Comparison of ENCODE assay signal across 8 cellular contexts in genomic region chr17:29565643-29566472, GRCh38. TPM values are rescaled to one million over a fixed set of nuclear protein-coding genes. Genes with fewer than 3 reads are reported as not detected.
DNase-seq lines count a peak whose midpoint lies in the region; ATAC-seq and TF ChIP-seq lines count a peak whose summit lies in the region.

No MANE protein-coding gene starts in this region.

- ATAC-seq in activated CD4-positive, alpha-beta T cell treated with anti-CD3 and anti-CD28 coated beads for 36 hours: peak; percentile 12
- peak; percentile 13 to 31 for ATAC-seq in naive thymus-derived CD8-positive, alpha-beta T cell

- peaks cover 18% of the 10 kb centered on the region for H3K36me3 Mint-ChIP-seq in activated CD4-positive, alpha-beta T cell treated with anti-CD3 and anti-CD28 coated beads for 36 hours (ENCODE audit: low read depth)
- H3K36me3 Mint-ChIP-seq in naive thymus-derived CD8-positive, alpha-beta T cell: no peaks in the 10 kb centered on the region

- DNase-seq in activated CD4-positive, alpha-beta T cell treated with anti-CD3 and anti-CD28 coated beads for 36 hours: peak; percentile 80
- no peak for DNase-seq in activated CD4-positive, alpha-beta T cell treated with anti-CD3 and anti-CD28 coated beads for 1 hour
- DNase-seq in NCI-H2029 treated with DMSO at 0.1 percent for 48 hours (lab: John Stamatoyannopoulos, UW): peak; percentile 54
- DNase-seq in activated CD4-positive, alpha-beta T cell treated with anti-CD3 and anti-CD28 coated beads, Interleukin-2, amount 50 U/mL, for 1 hour: peak; percentile 57
- peak; percentile 49 for DNase-seq in epithelial cell of esophagus (ENCODE audit: low read depth)
- DNase-seq in naive thymus-derived CD8-positive, alpha-beta T cell: peak in 7 of 10 donors; percentile 31 to 52 (median 46)
- peak; percentile 54 for DNase-seq in ureter (ENCODE audit: low spot score)
- DNase-seq in occipital lobe (lab: John Stamatoyannopoulos, UW): no peak

- intact Hi-C loops in activated CD4-positive, alpha-beta T cell treated with anti-CD3 and anti-CD28 coated beads for 36 hours (cut with DNase I, micrococcal nuclease): loop anchor here (2.0 to 10.0 kb wide), 8 partner anchors 175 to 904 kb away; partner anchors contain the start of genes NEK8 (in 1 of the 2), NUFIP2 (in 1 of the 2), SDF2 (in 1 of the 2) and SUPT6H (in 1 of the 2)

- H3K4me1 Mint-ChIP-seq in activated CD4-positive, alpha-beta T cell treated with anti-CD3 and anti-CD28 coated beads for 36 hours: peaks cover 25% of the 10 kb centered on the region
- H3K4me1 Mint-ChIP-seq in naive thymus-derived CD8-positive, alpha-beta T cell: peaks cover 24 to 56% (median 46%) of the 10 kb centered on the region in 4 donors

- POLR2A ChIA-PET in activated CD4-positive, alpha-beta T cell treated with anti-CD3 and anti-CD28 coated beads for 36 hours (lab: Charles Lee): interaction anchor here (1.0 to 2.8 kb wide), 3 partner anchors 25 to 50 kb away, joined by 3 to 11 read pairs (median 3); no protein-coding TSS in a partner anchor
- POLR2A ChIA-PET in naive thymus-derived CD8-positive, alpha-beta T cell (lab: Charles Lee): interaction anchor here (1.3 to 7.2 kb wide), 6 partner anchors 9 to 365 kb away, joined by 3 to 70 read pairs (median 16); partner anchors contain the start of genes ANKRD13B and SSH2

- H3K4me3 ChIP-seq in epithelial cell of esophagus (ENCODE audit: low read length): peak overlapping the region; percentile 41

- CTCF ChIA-PET in activated CD4-positive, alpha-beta T cell treated with anti-CD3 and anti-CD28 coated beads for 36 hours (lab: Charles Lee): interaction anchor here (0.5 to 13.5 kb wide), 8 partner anchors 27 to 1329 kb away, joined by 3 to 93 read pairs (median 4); partner anchors contain the start of gene ANKRD13B

- no peak for TF ChIP-seq CTCF in epithelial cell of esophagus (IDR thresholded peaks at IDR 0.05; ENCODE audit: insufficient read depth, low read depth, low read length, missing control alignments)

- H3K27me3 Mint-ChIP-seq in activated CD4-positive, alpha-beta T cell treated with anti-CD3 and anti-CD28 coated beads for 36 hours: no peaks in the 10 kb centered on the region
- H3K27me3 Mint-ChIP-seq in naive thymus-derived CD8-positive, alpha-beta T cell: no peaks in the 10 kb centered on the region

- H3K27ac Mint-ChIP-seq in activated CD4-positive, alpha-beta T cell treated with anti-CD3 and anti-CD28 coated beads for 36 hours: peak overlapping the region; percentile 87
- H3K27ac Mint-ChIP-seq in naive thymus-derived CD8-positive, alpha-beta T cell: peak overlapping the region; percentile 72 to 90 (median 81)

- no peaks in the 10 kb centered on the region for H3K9me3 Mint-ChIP-seq in activated CD4-positive, alpha-beta T cell treated with anti-CD3 and anti-CD28 coated beads for 36 hours (ENCODE audit: low read depth)
- no peaks in the 10 kb centered on the region for H3K9me3 Mint-ChIP-seq in naive thymus-derived CD8-positive, alpha-beta T cell

- H3K4me3 Mint-ChIP-seq in activated CD4-positive, alpha-beta T cell treated with anti-CD3 and anti-CD28 coated beads for 36 hours: peak overlapping the region; percentile 97
- peak overlapping the region; percentile 78 to 93 (median 90) for H3K4me3 Mint-ChIP-seq in naive thymus-derived CD8-positive, alpha-beta T cell

RNA-seq across cellular contexts. Expression of gene ABHD15, which starts 1.0 kb away (rescaled TPM):
- 1 to 10 TPM; 7.2 to 8.6 TPM for total RNA-seq in activated CD4-positive, alpha-beta T cell treated with anti-CD3 and anti-CD28 coated beads for 36 hours
- 10 to 100 TPM; 13.4 to 13.8 TPM for total RNA-seq in naive thymus-derived CD8-positive, alpha-beta T cell
- 1 to 10 TPM; 4.2 to 8.9 (median 7.1) TPM for polyA plus RNA-seq in naive thymus-derived CD8-positive, alpha-beta T cell
- 7.8 TPM for total RNA-seq in ureter
- 0.78 TPM for total RNA-seq in occipital lobe

RNA-seq across cellular contexts. Expression of gene TP53I13, which starts 2.6 kb away (rescaled TPM):
- total RNA-seq in activated CD4-positive, alpha-beta T cell treated with anti-CD3 and anti-CD28 coated beads for 36 hours: 10 to 100 TPM; 37.7 to 41.5 TPM
- 10 to 100 TPM; 79.3 to 89.5 TPM for total RNA-seq in naive thymus-derived CD8-positive, alpha-beta T cell
- 10 to 100 TPM; 22.7 to 26.8 (median 25.5) TPM for polyA plus RNA-seq in naive thymus-derived CD8-positive, alpha-beta T cell
- 44.6 TPM for total RNA-seq in ureter
- total RNA-seq in occipital lobe: 6.9 TPM

RNA-seq across cellular contexts. Expression of gene GIT1, which starts 23.6 kb away (rescaled TPM):
- total RNA-seq in activated CD4-positive, alpha-beta T cell treated with anti-CD3 and anti-CD28 coated beads for 36 hours: 10 to 100 TPM; 60.5 to 74.1 TPM
- 10 to 100 TPM; 51.6 to 58.2 TPM for total RNA-seq in naive thymus-derived CD8-positive, alpha-beta T cell
- 10 to 100 TPM in 1 of 3 donors, 1 to 10 TPM in 2; 4.4 to 27.7 (median 6.7) TPM for polyA plus RNA-seq in naive thymus-derived CD8-positive, alpha-beta T cell
- 37.1 TPM for total RNA-seq in ureter
- total RNA-seq in occipital lobe: 29.6 TPM

RNA-seq across cellular contexts. Expression of gene ANKRD13B, which starts 27.1 kb away (rescaled TPM):
- total RNA-seq in activated CD4-positive, alpha-beta T cell treated with anti-CD3 and anti-CD28 coated beads for 36 hours: 10 to 100 TPM; 17.3 to 20.2 TPM
- 1 to 10 TPM; 2.3 to 3.7 TPM for total RNA-seq in naive thymus-derived CD8-positive, alpha-beta T cell
- under 1 TPM in 2 of 3 donors, not detected in 1; 0.25 to 0.32 TPM for polyA plus RNA-seq in naive thymus-derived CD8-positive, alpha-beta T cell
- total RNA-seq in ureter (7.7 TPM), occipital lobe (28.1 TPM)

RNA-seq across cellular contexts. Expression of gene CORO6, which starts 56.9 kb away (rescaled TPM):
- 10 to 100 TPM; 13.9 to 14.2 TPM for total RNA-seq in activated CD4-positive, alpha-beta T cell treated with anti-CD3 and anti-CD28 coated beads for 36 hours
- total RNA-seq in naive thymus-derived CD8-positive, alpha-beta T cell: 1 to 10 TPM; 1.6 to 2.2 TPM
- under 1 TPM in 2 of 3 donors, not detected in 1; 0.22 to 0.36 TPM for polyA plus RNA-seq in naive thymus-derived CD8-positive, alpha-beta T cell
- total RNA-seq in ureter: 23.3 TPM
- total RNA-seq in occipital lobe: 0.47 TPM

Comparison
In these comparisons a context has a peak if more than half of its experiments do, and no peak if none do; other contexts are left out.
1. DNase-seq: peak in activated CD4-positive, alpha-beta T cell treated with anti-CD3 and anti-CD28 coated beads for 36 hours (single experiment), NCI-H2029 treated with DMSO at 0.1 percent for 48 hours (single experiment), activated CD4-positive, alpha-beta T cell treated with anti-CD3 and anti-CD28 coated beads, Interleukin-2, amount 50 U/mL, for 1 hour (single experiment), epithelial cell of esophagus (single experiment), naive thymus-derived CD8-positive, alpha-beta T cell (7 of 10) and ureter (single experiment); none in activated CD4-positive, alpha-beta T cell treated with anti-CD3 and anti-CD28 coated beads for 1 hour (single experiment) and occipital lobe (single experiment).